Comparison of ENCODE assay signal across 9 cellular contexts in the genomic region with DNA sequence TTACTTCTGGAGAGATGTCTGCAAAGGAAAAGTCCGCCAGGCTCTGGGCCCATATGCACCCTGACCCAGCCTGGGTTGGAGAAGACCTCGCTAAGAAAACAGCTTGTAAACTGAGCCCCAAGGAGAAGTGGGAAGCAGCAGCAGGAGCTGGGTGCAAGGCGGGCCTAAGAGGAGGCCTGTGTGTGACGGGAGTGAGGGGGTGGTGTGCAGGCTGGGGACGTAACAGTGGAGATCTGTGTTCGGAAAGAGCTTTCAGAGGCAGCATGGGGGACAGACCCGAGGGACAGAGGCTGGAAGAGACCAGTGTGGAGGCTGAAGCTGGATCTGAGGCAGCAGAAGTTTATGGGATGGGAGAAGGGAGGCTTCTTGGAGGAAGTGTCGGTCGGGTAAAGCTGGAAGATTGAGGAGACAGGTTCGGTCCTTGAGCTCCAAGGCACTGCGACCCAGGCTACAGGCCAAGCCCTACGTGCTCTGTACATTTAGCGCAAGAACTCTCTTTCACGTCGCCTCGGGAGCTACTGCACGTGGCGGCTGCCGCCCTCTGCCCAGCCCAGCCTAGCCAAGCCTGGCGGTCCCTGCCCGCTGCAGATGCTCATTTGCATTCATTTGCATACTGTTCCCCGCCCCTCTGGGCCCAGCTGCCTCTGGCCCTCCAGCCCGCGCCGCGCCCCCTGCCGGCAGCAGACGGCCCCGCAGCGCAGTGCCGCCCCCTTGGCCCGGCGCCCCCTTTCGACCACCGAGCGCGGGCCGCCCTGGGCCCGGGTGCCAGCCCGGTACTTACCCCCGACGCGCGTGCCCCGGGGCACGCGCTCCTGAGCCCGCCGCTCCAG. TPM values are rescaled to one million over a fixed set of nuclear protein-coding genes. Genes with fewer than 3 reads are reported as not detected.
DNase-seq lines count a peak whose midpoint lies in the region; ATAC-seq, FAIRE-seq and TF ChIP-seq lines count a peak whose summit lies in the region.
"Had no signal": no experiment of that assay in that cellular context is flagged by ENCODE, and none has a peak within 500 bp of the region (broad histone marks: within the 10 kb centered on the region; RNA-seq: fewer than 3 reads in every experiment).

No MANE protein-coding gene starts in this region.

- no peak overlapping the region for H3K9ac ChIP-seq in keratinocyte (ENCODE audit: control insufficient read depth, extremely low read depth, insufficient read depth, low read length)

- H3K9me3 ChIP-seq in keratinocyte (ENCODE audit: control insufficient read depth, low read depth, low read length): no peaks in the 10 kb centered on the region

- no peak for ATAC-seq in GM19455 (IDR thresholded peaks at IDR 0.05; ENCODE audit: unreplicated experiment)
- ATAC-seq in GM21423 (IDR thresholded peaks at IDR 0.05; ENCODE audit: unreplicated experiment): no peak

- no peak for FAIRE-seq in keratinocyte (lab: Jason Lieb, UNC)

- DNase-seq in activated T-cell treated with anti-CD3 and anti-CD28 coated beads for 24 hours (ENCODE audit: low read depth) (peak; percentile 20), activated T-cell treated with anti-CD3 and anti-CD28 coated beads for 4 hours (no peak), RWPE1 (ENCODE audit: low spot score) (peak; percentile 35), caudate nucleus (lab: John Stamatoyannopoulos, UW) (peak in 52 of 61 donors; percentile 40 to 90 (median 73)), keratinocyte (ENCODE audit: low read depth, low spot score) (no peak)
- peak; percentile 39 to 66 for DNase-seq in stimulated activated CD4-positive, alpha-beta T cell treated with anti-CD3 and anti-CD28 coated beads, Interleukin-2, amount 100 ng/mL, for 24 hours

- POLR2A ChIA-PET in RWPE1 (lab: Yijun Ruan, JAX; ENCODE audit: low non-redundant PET): no interaction called here

- H4K20me1 ChIP-seq in keratinocyte (ENCODE audit: control insufficient read depth, extremely low read depth, insufficient read depth, low read length): no peaks in the 10 kb centered on the region

- no peak overlapping the region for H2AFZ ChIP-seq in keratinocyte (ENCODE audit: control insufficient read depth, low read length)

- dilution Hi-C loops in keratinocyte (cut with MboI; ENCODE audit: extremely low pct_ligation_motif_present, low sequenced_read_pairs): no loop called here

- peaks cover 23% of the 10 kb centered on the region for H3K27me3 ChIP-seq in keratinocyte (ENCODE audit: control insufficient read depth, extremely low read depth, insufficient read depth, low read length)

- no peaks in the 10 kb centered on the region for H3K9me1 ChIP-seq in keratinocyte (ENCODE audit: control insufficient read depth, extremely low read depth, insufficient read depth, low read length)

- no peaks in the 10 kb centered on the region for H3K79me2 ChIP-seq in keratinocyte (ENCODE audit: control insufficient read depth, insufficient read depth, low read length)

- H3K4me3 ChIP-seq in keratinocyte (ENCODE audit: control insufficient read depth in 2 of 3, extremely low read depth in 1 of 3, insufficient read depth in 2 of 3, low read depth in 1 of 3, low read length in 3 of 3): peak overlapping the region in 2 of 3 experiments; percentile 39 to 46

- CTCF ChIA-PET in RWPE1 (lab: Yijun Ruan, JAX): interaction anchor here (0.6 to 2.9 kb wide), 11 partner anchors 9 to 261 kb away, joined by 3 to 11 read pairs (median 4); no protein-coding TSS in a partner anchor

- H3K27ac ChIP-seq in RWPE1 (no peak overlapping the region), caudate nucleus (ENCODE audit: low read depth, low read length) (peak overlapping the region; percentile 62), keratinocyte (ENCODE audit: control insufficient read depth, insufficient read depth, low read length) (no peak overlapping the region)
- H3K27ac ChIP-seq: epithelial cell of prostate had no signal

- peak overlapping the region; percentile 76 for H3K4me2 ChIP-seq in keratinocyte (ENCODE audit: control insufficient read depth, extremely low read depth, insufficient read depth, low read depth, low read length)

- peaks cover 2 to 19% of the 10 kb centered on the region in 2 experiments for H3K36me3 ChIP-seq in keratinocyte (ENCODE audit: control insufficient read depth in 2 of 2, extremely low read depth in 1 of 2, insufficient read depth in 2 of 2, low read length in 2 of 2)

- TF ChIP-seq CTCF in RWPE1 (conservative IDR thresholded peaks at IDR 0.05; ENCODE audit: low read depth) (peak; percentile 74), keratinocyte (optimal IDR thresholded peaks at IDR 0.05 in 1 of 3, IDR thresholded peaks at IDR 0.05 in 1 of 3, conservative IDR thresholded peaks at IDR 0.05 in 1 of 3; ENCODE audit: extremely low read depth in 1 of 3, insufficient read depth in 2 of 3, low read length in 3 of 3) (peak in 2 of 3 experiments; percentile 41 to 66)

- peaks cover 21% of the 10 kb centered on the region for H3K4me1 ChIP-seq in keratinocyte (ENCODE audit: control insufficient read depth, extremely low read depth, insufficient read depth, low read length)

RNA-seq across cellular contexts. Expression of a gene that starts 6.3 kb away (rescaled TPM):
- not detected in 3 replicates for polyA plus RNA-seq in keratinocyte
- not detected for polyA plus RNA-seq in keratinocyte (2011; ENCODE audit: low read depth)
- not detected in 2 replicates for polyA plus RNA-seq in keratinocyte (2011; cell fraction: cytosol; rRNA removed)
- not detected in 2 replicates for polyA plus RNA-seq in keratinocyte (2011; cell fraction: nucleus; rRNA removed)
- polyA plus RNA-seq in keratinocyte (2012; ENCODE audit: low replicate concordance): 0.44 and 1.1 TPM in 2 replicates
- not detected in 3 replicates for polyA minus RNA-seq in keratinocyte
- not detected for polyA minus RNA-seq in keratinocyte (2011; cell fraction: cytosol; rRNA and poly(A)+ RNA removed)
- polyA minus RNA-seq in keratinocyte (2011; cell fraction: nucleus; rRNA and poly(A)+ RNA removed): not detected in 2 replicates

RNA-seq across cellular contexts. Expression of a gene that starts 8.6 kb away (rescaled TPM):
- 59.4 to 125 TPM (median 109 TPM) in 3 replicates for polyA plus RNA-seq in keratinocyte
- 26.0 TPM for polyA plus RNA-seq in keratinocyte (2011; ENCODE audit: low read depth)
- 129 and 227 TPM in 2 replicates for polyA plus RNA-seq in keratinocyte (2011; cell fraction: cytosol; rRNA removed)
- polyA plus RNA-seq in keratinocyte (2011; cell fraction: nucleus; rRNA removed): 39.2 and 55.8 TPM in 2 replicates
- 133 and 154 TPM in 2 replicates for polyA plus RNA-seq in keratinocyte (2012; ENCODE audit: low replicate concordance)
- polyA minus RNA-seq in keratinocyte: 109 to 222 TPM (median 141 TPM) in 3 replicates
- polyA minus RNA-seq in keratinocyte (2011; cell fraction: cytosol; rRNA and poly(A)+ RNA removed): 141 TPM
- polyA minus RNA-seq in keratinocyte (2011; cell fraction: nucleus; rRNA and poly(A)+ RNA removed): 17.9 and 19.2 TPM in 2 replicates

RNA-seq across cellular contexts. Expression of a gene that starts 21.9 kb away (rescaled TPM):
- not detected in 3 replicates for polyA plus RNA-seq in keratinocyte
- not detected for polyA plus RNA-seq in keratinocyte (2011; ENCODE audit: low read depth)
- polyA plus RNA-seq in keratinocyte (2011; cell fraction: cytosol; rRNA removed): not detected in 2 replicates
- polyA plus RNA-seq in keratinocyte (2011; cell fraction: nucleus; rRNA removed): not detected in 2 replicates
- 0.21 TPM in 1 of 2 replicates, not detected in the other for polyA plus RNA-seq in keratinocyte (2012; ENCODE audit: low replicate concordance)
- polyA minus RNA-seq in keratinocyte: not detected in 3 replicates
- not detected for polyA minus RNA-seq in keratinocyte (2011; cell fraction: cytosol; rRNA and poly(A)+ RNA removed)
- not detected in 2 replicates for polyA minus RNA-seq in keratinocyte (2011; cell fraction: nucleus; rRNA and poly(A)+ RNA removed)

Comparison
In these comparisons a context has a peak if more than half of its experiments do, and no peak if none do; other contexts are left out.
1. DNase-seq: peak in activated T-cell treated with anti-CD3 and anti-CD28 coated beads for 24 hours (single experiment), RWPE1 (single experiment), caudate nucleus (52 of 61) and stimulated activated CD4-positive, alpha-beta T cell treated with anti-CD3 and anti-CD28 coated beads, Interleukin-2, amount 100 ng/mL, for 24 hours (2 of 2); none in activated T-cell treated with anti-CD3 and anti-CD28 coated beads for 4 hours (single experiment) and keratinocyte (single experiment).